In genomic region chr10:94192974-94193373, GRCh38 we compare ENCODE assay signal across 25 cellular contexts.
DNase-seq lines count a peak whose midpoint lies in the region; ATAC-seq and TF ChIP-seq lines count a peak whose summit lies in the region.
"Had no signal": no experiment of that assay in that cellular context is flagged by ENCODE, and none has a peak within 500 bp of the region (broad histone marks: within the 10 kb centered on the region; RNA-seq: fewer than 3 reads in every experiment).

No MANE protein-coding gene starts in this region.

- H3K27me3 ChIP-seq in layer of hippocampus (ENCODE audit: control insufficient read depth, insufficient read depth, low read length) = no peaks in the 10 kb centered on the region
- H3K27me3 ChIP-seq: esophagus squamous epithelium, heart right ventricle, MG63, testis had no signal

- peak overlapping the region; percentile 27 for H3K27ac ChIP-seq in layer of hippocampus (ENCODE audit: low read depth, low read length)
- H3K27ac ChIP-seq: heart right ventricle, testis, VCaP had no signal

- H3K4me1 Mint-ChIP-seq in HFFc6 (ENCODE audit: low read depth) = peaks cover 24% of the 10 kb centered on the region
- no peaks in the 10 kb centered on the region for H3K4me1 Mint-ChIP-seq in activated T-helper 17 cell treated with anti-CD3 and anti-CD28 coated beads, Interleukin-2, amount 50 U/mL, for 72 hours
- H3K4me1 Mint-ChIP-seq: CD4-positive, CD25-positive, alpha-beta regulatory T cell; stimulated activated memory B cell treated with anti-CD40 and anti-IgM and Interleukin-4, amounts not matched to agents 10 μg/mL and 1 μg/mL and 100 μg/mL, for 72 hours; T-helper 17 cell had no signal

- H3K9me3 Mint-ChIP-seq in HFFc6 = no peaks in the 10 kb centered on the region
- H3K9me3 Mint-ChIP-seq in activated T-helper 17 cell treated with anti-CD3 and anti-CD28 coated beads, Interleukin-2, amount 50 U/mL, for 72 hours = no peaks in the 10 kb centered on the region
- H3K9me3 Mint-ChIP-seq: stimulated activated memory B cell treated with anti-CD40 and anti-IgM and Interleukin-4, amounts not matched to agents 10 μg/mL and 1 μg/mL and 100 μg/mL, for 72 hours had no signal

- ATAC-seq in activated T-helper 17 cell treated with anti-CD3 and anti-CD28 coated beads, Interleukin-2, amount 50 U/mL, for 72 hours (replicated peaks) = no peak
- ATAC-seq in GM18870 (IDR thresholded peaks at IDR 0.05; ENCODE audit: unreplicated experiment) = no peak
- ATAC-seq: stimulated activated memory B cell treated with anti-CD40 and anti-IgM and Interleukin-4, amounts not matched to agents 10 μg/mL and 1 μg/mL and 100 μg/mL, for 72 hours; T-helper 17 cell had no signal

- peak overlapping the region; percentile 4; the same call in 1 of the 2 replicates for H3K4me3 Mint-ChIP-seq in HFFc6
- H3K4me3 Mint-ChIP-seq in activated T-helper 17 cell treated with anti-CD3 and anti-CD28 coated beads, Interleukin-2, amount 50 U/mL, for 72 hours = no peak overlapping the region
- H3K4me3 Mint-ChIP-seq: CD4-positive, CD25-positive, alpha-beta regulatory T cell; stimulated activated memory B cell treated with anti-CD40 and anti-IgM and Interleukin-4, amounts not matched to agents 10 μg/mL and 1 μg/mL and 100 μg/mL, for 72 hours; T-helper 17 cell had no signal

- no peaks in the 10 kb centered on the region for H3K36me3 Mint-ChIP-seq in HFFc6 (ENCODE audit: low read depth)
- no peaks in the 10 kb centered on the region for H3K36me3 Mint-ChIP-seq in activated T-helper 17 cell treated with anti-CD3 and anti-CD28 coated beads, Interleukin-2, amount 50 U/mL, for 72 hours (ENCODE audit: low read depth)
- H3K36me3 Mint-ChIP-seq: CD4-positive, CD25-positive, alpha-beta regulatory T cell; stimulated activated memory B cell treated with anti-CD40 and anti-IgM and Interleukin-4, amounts not matched to agents 10 μg/mL and 1 μg/mL and 100 μg/mL, for 72 hours had no signal

- H3K27me3 Mint-ChIP-seq in HFFc6 (ENCODE audit: insufficient read depth) = peaks cover 9% of the 10 kb centered on the region
- peaks cover 23% of the 10 kb centered on the region for H3K27me3 Mint-ChIP-seq in activated T-helper 17 cell treated with anti-CD3 and anti-CD28 coated beads, Interleukin-2, amount 50 U/mL, for 72 hours
- H3K27me3 Mint-ChIP-seq: CD4-positive, CD25-positive, alpha-beta regulatory T cell; stimulated activated memory B cell treated with anti-CD40 and anti-IgM and Interleukin-4, amounts not matched to agents 10 μg/mL and 1 μg/mL and 100 μg/mL, for 72 hours had no signal

- DNase-seq in HFFc6 (no peak), brain pericyte (ENCODE audit: low read depth, low spot score) (peak; percentile 26), smooth muscle cell of the brain vasculature (ENCODE audit: low read depth, low spot score) (peak; percentile 17), NCI-H1694 (lab: John Stamatoyannopoulos, UW) (no peak), midbrain (lab: John Stamatoyannopoulos, UW) (no peak)
- DNase-seq: activated CD4-positive, alpha-beta T cell treated with anti-CD3 and anti-CD28 coated beads, Interleukin-2, amount 50 U/mL, for 4 hours; activated gamma-delta T cell; amygdala; CD4-positive, CD25-positive, alpha-beta regulatory T cell; cerebellar nuclear complex; effector CD8-positive, alpha-beta T cell; esophagus squamous epithelium; GF-D8; heart right ventricle; left ventricle myocardium superior; NCI-H146; NCI-H748 treated with DMSO at 0.1 percent for 48 hours; T-helper 17 cell; testis had no signal

- TF ChIP-seq CTCF in HFFc6 (IDR thresholded peaks at IDR 0.05) = no peak

- no peak overlapping the region for H3K27ac Mint-ChIP-seq in HFFc6
- no peak overlapping the region for H3K27ac Mint-ChIP-seq in activated T-helper 17 cell treated with anti-CD3 and anti-CD28 coated beads, Interleukin-2, amount 50 U/mL, for 72 hours
- H3K27ac Mint-ChIP-seq: CD4-positive, CD25-positive, alpha-beta regulatory T cell; stimulated activated memory B cell treated with anti-CD40 and anti-IgM and Interleukin-4, amounts not matched to agents 10 μg/mL and 1 μg/mL and 100 μg/mL, for 72 hours; T-helper 17 cell had no signal

Comparison
In these comparisons a context has a peak if more than half of its experiments do, and no peak if none do; other contexts are left out.
1. DNase-seq: peak in brain pericyte (single experiment) and smooth muscle cell of the brain vasculature (single experiment); none in HFFc6 (single experiment), NCI-H1694 (single experiment) and midbrain (single experiment).